ENCODE assay signal across 1 cellular context in genomic region chr1:211082824-211083223, GRCh38.
TF ChIP-seq lines count a peak whose summit lies in the region.

No MANE protein-coding gene starts in this region.

TF ChIP-seq in GM23338, 12 proteins besides CTCF, POLR2A, EP300 and RAD21 (continued from another document):
- TF ChIP-seq, protein P1, sequence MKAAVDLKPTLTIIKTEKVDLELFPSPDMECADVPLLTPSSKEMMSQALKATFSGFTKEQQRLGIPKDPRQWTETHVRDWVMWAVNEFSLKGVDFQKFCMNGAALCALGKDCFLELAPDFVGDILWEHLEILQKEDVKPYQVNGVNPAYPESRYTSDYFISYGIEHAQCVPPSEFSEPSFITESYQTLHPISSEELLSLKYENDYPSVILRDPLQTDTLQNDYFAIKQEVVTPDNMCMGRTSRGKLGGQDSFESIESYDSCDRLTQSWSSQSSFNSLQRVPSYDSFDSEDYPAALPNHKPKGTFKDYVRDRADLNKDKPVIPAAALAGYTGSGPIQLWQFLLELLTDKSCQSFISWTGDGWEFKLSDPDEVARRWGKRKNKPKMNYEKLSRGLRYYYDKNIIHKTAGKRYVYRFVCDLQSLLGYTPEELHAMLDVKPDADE (IDR thresholded peaks at IDR 0.05): no peak
- TF ChIP-seq ZNF331 (CRISPR knock-in tag; IDR thresholded peaks at IDR 0.05; ENCODE audit: low read depth): no peak
- no peak for TF ChIP-seq EZH2 (IDR thresholded peaks at IDR 0.05; ENCODE audit: low read depth, unreplicated experiment)
